Comparison of ENCODE assay signal across 7 cellular contexts in genomic region chr15:66700412-66700801, GRCh38. TPM values are rescaled to one million over a fixed set of nuclear protein-coding genes. Genes with fewer than 3 reads are reported as not detected.
A peak's percentile ranks its signal among the peaks of the same experiment; 100 is the strongest.
DNase-seq lines count a peak whose midpoint lies in the region; ATAC-seq and TF ChIP-seq lines count a peak whose summit lies in the region.

No MANE protein-coding gene starts in this region.

- H3K36me3 Mint-ChIP-seq in T-cell = no peaks in the 10 kb centered on the region

- H3K4me1 Mint-ChIP-seq in T-cell = peaks cover 16 to 24% (median 22%) of the 10 kb centered on the region in 3 donors

- H3K4me3 ChIP-seq in HEK293 (ENCODE audit: low read depth, low read length) (peak overlapping the region; percentile 50), gastroesophageal sphincter (peak overlapping the region; percentile 9 to 74), spleen (peak overlapping the region; percentile 44 to 94 (median 84))

- peaks cover 0 to 18% of the 10 kb centered on the region in 2 experiments; a peak in 1 of 3 replicates for H3K36me3 ChIP-seq in HEK293 (ENCODE audit: control insufficient read depth in 2 of 2, insufficient read depth in 1 of 2, low read length in 2 of 2)
- no peaks in the 10 kb centered on the region for H3K36me3 ChIP-seq in gastroesophageal sphincter
- H3K36me3 ChIP-seq in spleen = no peaks in the 10 kb centered on the region

- CTCF ChIA-PET in HEK293 (lab: Yijun Ruan, JAX) = interaction anchor here (1.0 to 5.7 kb wide), 7 partner anchors 16 to 151 kb away, joined by 3 to 40 read pairs (median 9); no protein-coding TSS in a partner anchor
- CTCF ChIA-PET in T-cell (lab: Charles Lee) = no interaction called here

- H3K27ac ChIP-seq in HEK293 (ENCODE audit: extremely low read depth, low read depth, low read length) (peak overlapping the region; percentile 73), gastroesophageal sphincter (peak overlapping the region in 3 of 4 donors; percentile 83 to 91 (median 90)), spleen (peak overlapping the region in 7 of 8 donors; percentile 54 to 86 (median 79))

- TF ChIP-seq EP300 in gastroesophageal sphincter (IDR thresholded peaks at IDR 0.05) = no peak

- intact Hi-C loops in spleen (cut with DNase I; ENCODE audit: low total_unique reads) = no loop called here
- intact Hi-C loops in left colon (cut with DNase I, micrococcal nuclease) = no loop called here

- H3K27me3 ChIP-seq in gastroesophageal sphincter (no peaks in the 10 kb centered on the region), spleen (replicated peaks in 1 of 7) (peaks cover 0 to 43% (median 33%) of the 10 kb centered on the region in 7 donors)

- peaks cover 11% of the 10 kb centered on the region for H3K4me1 ChIP-seq in HEK293 (ENCODE audit: control insufficient read depth, insufficient read depth, low read length)
- H3K4me1 ChIP-seq in gastroesophageal sphincter = peaks cover 0 to 37% (median 9%) of the 10 kb centered on the region in 3 donors
- peaks cover 10 to 67% (median 33%) of the 10 kb centered on the region in 6 donors for H3K4me1 ChIP-seq in spleen

- H3K27me3 Mint-ChIP-seq in T-cell = peaks cover 14 to 21% of the 10 kb centered on the region in 2 donors

- no peaks in the 10 kb centered on the region for H3K9me3 ChIP-seq in HEK293 (ENCODE audit: control insufficient read depth, insufficient read depth, low read depth, low read length)
- H3K9me3 ChIP-seq in gastroesophageal sphincter = no peaks in the 10 kb centered on the region
- no peaks in the 10 kb centered on the region for H3K9me3 ChIP-seq in spleen

- TF ChIP-seq POLR2A in gastroesophageal sphincter (IDR thresholded peaks at IDR 0.05) (no peak), spleen (IDR thresholded peaks at IDR 0.05) (no peak)

- 7 to 14% methylated on average over 5 to 6 of the region's 13 CpGs for WGBS in gastroesophageal sphincter (ENCODE audit: low coverage in 1 of 2), 2 donors
- 8 to 13% (median 11%) methylated on average over 13 of the region's 13 CpGs for WGBS in spleen, 5 donors

- ATAC-seq in T-cell (replicated peaks in 1 of 4) = peak in 2 of 4 experiments; percentile 1 to 2
- ATAC-seq in gastroesophageal sphincter = no peak
- no peak for ATAC-seq in left colon
- ATAC-seq in HG03025 (IDR thresholded peaks at IDR 0.05; ENCODE audit: low FRiP score, unreplicated experiment) = no peak

- POLR2A ChIA-PET in HEK293 (lab: Yijun Ruan, JAX) (interaction anchor here (0.6 to 4.1 kb wide), 18 partner anchors 9 to 151 kb away, joined by 3 to 30 read pairs (median 5); no protein-coding TSS in a partner anchor), T-cell (lab: Charles Lee) (no interaction called here)

- TF ChIP-seq CTCF in HEK293 (tag by site-specific recombination; IDR thresholded peaks at IDR 0.05) (no peak), gastroesophageal sphincter (IDR thresholded peaks at IDR 0.05) (no peak), spleen (IDR thresholded peaks at IDR 0.05 in 8 of 11, conservative IDR thresholded peaks at IDR 0.05 in 3 of 11) (no peak)

- no peaks in the 10 kb centered on the region for H3K9me3 Mint-ChIP-seq in T-cell

- peak overlapping the region; percentile 82 to 95 (median 82) for H3K4me3 Mint-ChIP-seq in T-cell

- DNase-seq in T-cell (peak in 2 of 34 experiments; percentile 2 to 4), spleen (no peak), SHP77 treated with DMSO at 0.1 percent for 48 hours (lab: John Stamatoyannopoulos, UW) (no peak), left colon (no peak)

- H3K27ac Mint-ChIP-seq in T-cell = peak overlapping the region in 1 of 2 donors; percentile 71

TF ChIP-seq in HEK293, 187 proteins besides CTCF, POLR2A, EP300 and RAD21 (continues in another document):
- TF ChIP-seq FEZF1 (tag by site-specific recombination; IDR thresholded peaks at IDR 0.05) (no peak), ZXDB (tag by site-specific recombination; IDR thresholded peaks at IDR 0.05) (peak; percentile 6; the same call in 1 of the 2 replicates), KLF10 (tag by site-specific recombination; IDR thresholded peaks at IDR 0.05) (no peak), ZNF274 (IDR thresholded peaks at IDR 0.05; ENCODE audit: low read length) (no peak), ZNF274 (tag by site-specific recombination; IDR thresholded peaks at IDR 0.05; ENCODE audit: borderline replicate concordance) (no peak), ZBTB1 (tag by site-specific recombination; IDR thresholded peaks at IDR 0.05) (no peak), TCF7L2 (IDR thresholded peaks at IDR 0.05; ENCODE audit: borderline replicate concordance, low read depth, low read length) (no peak), ZNF140 (tag by site-specific recombination; IDR thresholded peaks at IDR 0.05) (no peak), ZBTB17 (tag by site-specific recombination; IDR thresholded peaks at IDR 0.05) (peak; percentile 48; the same call in 1 of the 2 replicates), ZBTB48 (tag by site-specific recombination; IDR thresholded peaks at IDR 0.05) (peak; percentile 69), ZNF664 (tag by site-specific recombination; IDR thresholded peaks at IDR 0.05) (0 out of 2 replicates have a peak, but pooled peaks have one; percentile 16), MZF1 (tag by site-specific recombination; IDR thresholded peaks at IDR 0.05; ENCODE audit: borderline replicate concordance) (no peak), ZNF639 (tag by site-specific recombination; IDR thresholded peaks at IDR 0.05) (no peak), ZNF366 (tag by site-specific recombination; conservative IDR thresholded peaks at IDR 0.05) (0 out of 2 replicates have a peak, but pooled peaks have one; percentile 25), ZNF324 (tag by site-specific recombination; IDR thresholded peaks at IDR 0.05) (peak; percentile 40; the same call in 1 of the 2 replicates), ZNF26 (tag by site-specific recombination; IDR thresholded peaks at IDR 0.05) (no peak), ZNF292 (tag by site-specific recombination; IDR thresholded peaks at IDR 0.05; ENCODE audit: borderline replicate concordance, low read depth) (no peak), EGR2 (tag by site-specific recombination; IDR thresholded peaks at IDR 0.05; ENCODE audit: low read depth) (no peak), ZNF311 (tag by site-specific recombination; IDR thresholded peaks at IDR 0.05; ENCODE audit: borderline replicate concordance) (no peak), ZBTB8A (tag by site-specific recombination; IDR thresholded peaks at IDR 0.05) (no peak), OVOL3 (tag by site-specific recombination; IDR thresholded peaks at IDR 0.05) (no peak), ZNF521 (tag by site-specific recombination; IDR thresholded peaks at IDR 0.05) (no peak)
- TF ChIP-seq, protein P1, sequence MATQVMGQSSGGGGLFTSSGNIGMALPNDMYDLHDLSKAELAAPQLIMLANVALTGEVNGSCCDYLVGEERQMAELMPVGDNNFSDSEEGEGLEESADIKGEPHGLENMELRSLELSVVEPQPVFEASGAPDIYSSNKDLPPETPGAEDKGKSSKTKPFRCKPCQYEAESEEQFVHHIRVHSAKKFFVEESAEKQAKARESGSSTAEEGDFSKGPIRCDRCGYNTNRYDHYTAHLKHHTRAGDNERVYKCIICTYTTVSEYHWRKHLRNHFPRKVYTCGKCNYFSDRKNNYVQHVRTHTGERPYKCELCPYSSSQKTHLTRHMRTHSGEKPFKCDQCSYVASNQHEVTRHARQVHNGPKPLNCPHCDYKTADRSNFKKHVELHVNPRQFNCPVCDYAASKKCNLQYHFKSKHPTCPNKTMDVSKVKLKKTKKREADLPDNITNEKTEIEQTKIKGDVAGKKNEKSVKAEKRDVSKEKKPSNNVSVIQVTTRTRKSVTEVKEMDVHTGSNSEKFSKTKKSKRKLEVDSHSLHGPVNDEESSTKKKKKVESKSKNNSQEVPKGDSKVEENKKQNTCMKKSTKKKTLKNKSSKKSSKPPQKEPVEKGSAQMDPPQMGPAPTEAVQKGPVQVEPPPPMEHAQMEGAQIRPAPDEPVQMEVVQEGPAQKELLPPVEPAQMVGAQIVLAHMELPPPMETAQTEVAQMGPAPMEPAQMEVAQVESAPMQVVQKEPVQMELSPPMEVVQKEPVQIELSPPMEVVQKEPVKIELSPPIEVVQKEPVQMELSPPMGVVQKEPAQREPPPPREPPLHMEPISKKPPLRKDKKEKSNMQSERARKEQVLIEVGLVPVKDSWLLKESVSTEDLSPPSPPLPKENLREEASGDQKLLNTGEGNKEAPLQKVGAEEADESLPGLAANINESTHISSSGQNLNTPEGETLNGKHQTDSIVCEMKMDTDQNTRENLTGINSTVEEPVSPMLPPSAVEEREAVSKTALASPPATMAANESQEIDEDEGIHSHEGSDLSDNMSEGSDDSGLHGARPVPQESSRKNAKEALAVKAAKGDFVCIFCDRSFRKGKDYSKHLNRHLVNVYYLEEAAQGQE (tag by site-specific recombination; IDR thresholded peaks at IDR 0.05) = no peak; the same call in 1 of the 2 replicates

RNA-seq across cellular contexts. Expression of gene SMAD6, which starts 1.6 kb away (rescaled TPM):
- total RNA-seq in T-cell = under 1 TPM; 0.13 to 0.55 (median 0.33) TPM
- total RNA-seq in gastroesophageal sphincter = 10 to 100 TPM in 3 of 4 donors, 1 to 10 TPM in 1; 9.9 to 11.2 (median 10.9) TPM
- total RNA-seq in spleen = 10 to 100 TPM in 2 of 7 donors, 1 to 10 TPM in 5; 3.6 to 14.0 (median 6.9) TPM
- 1 to 10 TPM in 2 of 3 donors, under 1 TPM in 1; 0.72 to 3.5 (median 3.4) TPM for polyA plus RNA-seq in spleen
- total RNA-seq in left colon = 10 to 100 TPM in 1 of 2 donors, 1 to 10 TPM in 1; 9.6 to 11.2 TPM
